ENCODE assay signal across 2 cellular contexts in genomic region chr1:155645024-155645423, GRCh38.
TF ChIP-seq lines count a peak whose summit lies in the region.

No MANE protein-coding gene starts in this region.

TF ChIP-seq in A549, 52 proteins besides CTCF, POLR2A, EP300 and RAD21 (continued from another document):
- TF ChIP-seq REST (IDR thresholded peaks at IDR 0.05) (no peak), NR3C1 (IDR thresholded peaks at IDR 0.05) (no peak), JUNB (IDR thresholded peaks at IDR 0.05) (no peak), ZSCAN20 (CRISPR knock-in tag; IDR thresholded peaks at IDR 0.05) (no peak), RFX5 (IDR thresholded peaks at IDR 0.05) (no peak), SREBF2 (IDR thresholded peaks at IDR 0.05) (no peak), FOSB (CRISPR knock-in tag; IDR thresholded peaks at IDR 0.05) (no peak)

TF ChIP-seq in GM23338, 12 proteins besides CTCF, POLR2A, EP300 and RAD21:
- TF ChIP-seq, protein P1, sequence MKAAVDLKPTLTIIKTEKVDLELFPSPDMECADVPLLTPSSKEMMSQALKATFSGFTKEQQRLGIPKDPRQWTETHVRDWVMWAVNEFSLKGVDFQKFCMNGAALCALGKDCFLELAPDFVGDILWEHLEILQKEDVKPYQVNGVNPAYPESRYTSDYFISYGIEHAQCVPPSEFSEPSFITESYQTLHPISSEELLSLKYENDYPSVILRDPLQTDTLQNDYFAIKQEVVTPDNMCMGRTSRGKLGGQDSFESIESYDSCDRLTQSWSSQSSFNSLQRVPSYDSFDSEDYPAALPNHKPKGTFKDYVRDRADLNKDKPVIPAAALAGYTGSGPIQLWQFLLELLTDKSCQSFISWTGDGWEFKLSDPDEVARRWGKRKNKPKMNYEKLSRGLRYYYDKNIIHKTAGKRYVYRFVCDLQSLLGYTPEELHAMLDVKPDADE (IDR thresholded peaks at IDR 0.05) = no peak
- TF ChIP-seq STAT1 (IDR thresholded peaks at IDR 0.05; ENCODE audit: unreplicated experiment) (no peak), ZNF331 (CRISPR knock-in tag; IDR thresholded peaks at IDR 0.05; ENCODE audit: low read depth) (no peak), CREB1 (CRISPR knock-in tag; IDR thresholded peaks at IDR 0.05; ENCODE audit: low read depth) (no peak), EZH2 (IDR thresholded peaks at IDR 0.05; ENCODE audit: low read depth, unreplicated experiment) (no peak), POLR2AphosphoS5 (IDR thresholded peaks at IDR 0.05; ENCODE audit: low read depth) (no peak), ZNF114 (CRISPR knock-in tag; IDR thresholded peaks at IDR 0.05) (no peak), ZNF462 (CRISPR knock-in tag; IDR thresholded peaks at IDR 0.05) (no peak), JUNB (IDR thresholded peaks at IDR 0.05; ENCODE audit: unreplicated experiment) (no peak), REST (IDR thresholded peaks at IDR 0.05; ENCODE audit: unreplicated experiment) (no peak), NANOG (IDR thresholded peaks at IDR 0.05; ENCODE audit: borderline replicate concordance) (no peak), EZH2phosphoT487 (IDR thresholded peaks at IDR 0.05; ENCODE audit: unreplicated experiment) (no peak)
